18 cellular contexts compared by ENCODE assay signal in genomic region chr2:9291866-9292265, GRCh38.
"Had no signal": no experiment of that assay in that cellular context is flagged by ENCODE, and none has a peak within 500 bp of the region (broad histone marks: within the 10 kb centered on the region; RNA-seq: fewer than 3 reads in every experiment).

No MANE protein-coding gene starts in this region.

- H3K36me3 ChIP-seq: left ventricle myocardium inferior, right atrium auricular region, thyroid gland, upper lobe of left lung, uterus had no signal

- H3K4me3 ChIP-seq: left ventricle myocardium inferior, lung, right atrium auricular region, suprapubic skin, thyroid gland, upper lobe of left lung, uterus had no signal

- ATAC-seq: foreskin keratinocyte; naive thymus-derived CD4-positive, alpha-beta T cell; stimulated activated effector memory CD8-positive, alpha-beta T cell treated with anti-CD3 and anti-CD28 coated beads, Interleukin-12 subunit alpha, Interleukin-12 subunit beta, amount 100 ng/mL, for 72 hours; stimulated activated naive CD8-positive, alpha-beta T cell treated with anti-CD3 and anti-CD28 coated beads, Interleukin-15, Interleukin-2, amounts not matched to agents 100 U/mL and 50 U/mL, for 24 hours had no signal

- H3K4me1 ChIP-seq: suprapubic skin, uterus had no signal

- DNase-seq: erythroblast; foreskin keratinocyte; immature natural killer cell; left ventricle myocardium inferior; naive thymus-derived CD4-positive, alpha-beta T cell; posterior cingulate gyrus; stimulated activated CD4-positive, alpha-beta T cell treated with anti-CD3 and anti-CD28 coated beads, Interleukin-4, amount 100 ng/mL, for 1 hour; stimulated activated CD8-positive, alpha-beta memory T cell treated with anti-CD3 and anti-CD28 coated beads, Interleukin-4, amount 100 ng/mL, for 48 hours; stimulated activated naive CD8-positive, alpha-beta T cell treated with anti-CD3 and anti-CD28 coated beads, Interleukin-15, Interleukin-2, amounts not matched to agents 100 U/mL and 50 U/mL, for 24 hours; thyroid gland; upper lobe of left lung; uterus had no signal

- H3K27me3 ChIP-seq: foreskin keratinocyte, right atrium auricular region, suprapubic skin, thyroid gland, upper lobe of left lung, uterus had no signal

- H3K27ac ChIP-seq: foreskin keratinocyte, left ventricle myocardium inferior, right atrium auricular region, suprapubic skin, thyroid gland, upper lobe of left lung, uterus had no signal

- FAIRE-seq: colon, keratinocyte had no signal

- H3K9me3 ChIP-seq: left ventricle myocardium inferior, right atrium auricular region, suprapubic skin, thyroid gland, upper lobe of left lung, uterus had no signal
